13 cellular contexts compared by ENCODE assay signal in the genomic region with DNA sequence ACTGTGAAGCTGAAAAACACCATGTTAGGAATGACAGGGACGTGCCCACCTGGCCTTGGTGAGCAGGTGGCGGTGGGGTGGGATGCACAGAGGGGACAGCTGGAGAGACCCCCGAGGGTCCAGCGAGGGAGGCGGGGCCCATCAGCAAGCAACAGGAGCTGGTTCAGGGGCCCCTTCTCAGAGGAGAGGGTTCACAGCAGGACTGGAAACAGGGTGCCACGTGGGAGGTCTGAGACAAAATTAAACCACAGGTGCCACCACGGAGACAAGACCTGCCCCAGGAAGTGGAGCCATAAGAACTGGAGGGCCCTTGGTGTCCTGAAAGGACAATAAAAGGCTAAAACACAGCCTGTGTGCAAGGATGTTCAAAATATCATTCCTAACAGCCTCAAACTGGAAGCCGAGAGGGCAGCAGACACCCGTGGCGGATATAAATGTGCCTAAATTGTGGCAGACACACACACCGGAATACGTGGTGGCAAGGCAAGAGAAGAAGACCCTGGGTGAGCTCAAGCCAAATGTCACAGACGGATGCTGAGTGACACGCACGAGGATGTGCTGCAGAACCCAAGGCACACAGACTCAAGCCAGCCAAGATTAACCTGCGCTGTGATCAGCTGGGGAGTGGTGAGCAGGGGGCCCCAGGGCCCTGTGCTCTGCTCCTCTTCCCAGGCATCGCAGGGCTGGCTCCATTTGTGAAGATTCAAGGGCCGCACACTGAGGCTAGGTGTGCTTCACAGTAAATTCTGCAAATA. TPM values are rescaled to one million over a fixed set of nuclear protein-coding genes. Genes with fewer than 3 reads are reported as not detected.
DNase-seq lines count a peak whose midpoint lies in the region; ATAC-seq, FAIRE-seq and TF ChIP-seq lines count a peak whose summit lies in the region.
"Had no signal": no experiment of that assay in that cellular context is flagged by ENCODE, and none has a peak within 500 bp of the region (broad histone marks: within the 10 kb centered on the region; RNA-seq: fewer than 3 reads in every experiment).

No MANE protein-coding gene starts in this region.

- in situ Hi-C loops in HAP-1 (cut with MboI; ENCODE audit: low sequenced_read_pairs), result no loop called here

- H3K27me3 ChIP-seq in Peyer's patch (no peaks in the 10 kb centered on the region), H1 (replicated peaks in 1 of 4; ENCODE audit: control insufficient read depth in 3 of 4, extremely low read depth in 1 of 4, insufficient read depth in 3 of 4, low read length in 3 of 4) (no peaks in the 10 kb centered on the region), HAP-1 (ENCODE audit: low read depth) (no peaks in the 10 kb centered on the region)
- H3K27me3 ChIP-seq: foreskin keratinocyte, right lobe of liver, tibial nerve had no signal

- H3K4me3 ChIP-seq in Peyer's patch (peak overlapping the region in 1 of 4 donors; percentile 12), H1 (ENCODE audit: extremely low read depth in 1 of 4, insufficient read depth in 2 of 4, low read depth in 3 of 4, low read length in 4 of 4) (no peak overlapping the region), HAP-1 (no peak overlapping the region)
- H3K4me3 ChIP-seq: right lobe of liver, tibial nerve had no signal

- no peak overlapping the region for H3K18ac ChIP-seq in H1 (ENCODE audit: extremely low read depth, low read length)

- peak overlapping the region; percentile 9 to 68 (median 52) for H3K27ac ChIP-seq in Peyer's patch
- H3K27ac ChIP-seq in H1 (ENCODE audit: low read depth, low read length), result no peak overlapping the region
- H3K27ac ChIP-seq: foreskin keratinocyte, right lobe of liver had no signal

- no peak for FAIRE-seq in H1 (lab: Jason Lieb, UNC)
- FAIRE-seq: astrocyte had no signal

- H4K8ac ChIP-seq in H1 (ENCODE audit: extremely low read depth, insufficient read depth, low read length), result peak overlapping the region; percentile 78; the same call in 1 of the 2 replicates

- H4K20me1 ChIP-seq in H1 (replicated peaks in 1 of 2; ENCODE audit: control insufficient read depth in 1 of 2, insufficient read depth in 2 of 2, low read length in 2 of 2), result peaks cover 5 to 24% of the 10 kb centered on the region in 2 experiments

- no peak overlapping the region for H3K4ac ChIP-seq in H1 (replicated peaks; ENCODE audit: insufficient read length, low read depth, low read length)

- H3K23ac ChIP-seq in H1 (ENCODE audit: insufficient read length), result no peak overlapping the region

- H3K9me3 ChIP-seq in Peyer's patch (no peaks in the 10 kb centered on the region), H1 (ENCODE audit: insufficient read depth in 2 of 2, low read depth in 1 of 2, low read length in 1 of 2) (no peaks in the 10 kb centered on the region; a peak in 1 of 4 replicates), HAP-1 (no peaks in the 10 kb centered on the region)
- H3K9me3 ChIP-seq: right lobe of liver had no signal

- H2BK20ac ChIP-seq in H1 (ENCODE audit: low read length), result no peak overlapping the region

- no peak overlapping the region for H2AK5ac ChIP-seq in H1 (ENCODE audit: low read depth, low read length)

- no peak overlapping the region for H2BK15ac ChIP-seq in H1 (ENCODE audit: low read length)

- ATAC-seq in stimulated activated effector memory CD8-positive, alpha-beta T cell treated with anti-CD3 and anti-CD28 coated beads, Interleukin-12 subunit alpha, Interleukin-12 subunit beta, amount 100 ng/mL, for 72 hours, result peak; percentile 42
- ATAC-seq in GM18870 (IDR thresholded peaks at IDR 0.05; ENCODE audit: unreplicated experiment), result no peak
- ATAC-seq: foreskin keratinocyte, right lobe of liver, SK-N-SH treated with all-trans-retinoic acid at 6 μM for 48 hours had no signal

- peak overlapping the region; percentile 73 for H3K4me3 Mint-ChIP-seq in stimulated activated effector memory CD8-positive, alpha-beta T cell treated with anti-CD3 and anti-CD28 coated beads, Interleukin-12 subunit alpha, Interleukin-12 subunit beta, amount 100 ng/mL, for 72 hours

- TF ChIP-seq EP300 in H1 (IDR thresholded peaks at IDR 0.05; ENCODE audit: borderline replicate concordance in 1 of 2, low read depth in 2 of 2, low read length in 2 of 2), result no peak

- TF ChIP-seq CTCF in Peyer's patch (IDR thresholded peaks at IDR 0.05), result no peak
- TF ChIP-seq CTCF in H1 (IDR thresholded peaks at IDR 0.05; ENCODE audit: control extremely low read depth in 1 of 3, insufficient read depth in 1 of 3, low read depth in 1 of 3, low read length in 3 of 3), result no peak

- no peak overlapping the region for H3K4me2 ChIP-seq in H1 (ENCODE audit: insufficient read depth in 1 of 2, low read depth in 2 of 2, low read length in 2 of 2)

- no peak overlapping the region for H2BK12ac ChIP-seq in H1 (ENCODE audit: low read depth, low read length)

- H3K14ac ChIP-seq in H1 (ENCODE audit: insufficient read length), result no peak overlapping the region

- peak in 2 of 3 donors; percentile 49 to 68 for DNase-seq in Peyer's patch
- DNase-seq in activated T-cell treated with anti-CD3 and anti-CD28 coated beads, Interleukin-2, amount 50 U/mL, for 48 hours, result peak; percentile 67 to 68
- no peak for DNase-seq in H1 (ENCODE audit: low read depth in 1 of 2, low spot score in 2 of 2)
- DNase-seq in stimulated activated effector memory CD8-positive, alpha-beta T cell treated with anti-CD3 and anti-CD28 coated beads, Interleukin-12 subunit alpha, Interleukin-12 subunit beta, amount 100 ng/mL, for 72 hours (ENCODE audit: low spot score in 2 of 2), result peak in 1 of 2 donors; percentile 68
- no peak for DNase-seq in HAP-1 (ENCODE audit: low spot score in 2 of 2)
- no peak for DNase-seq in DMS153 (lab: John Stamatoyannopoulos, UW)
- DNase-seq in NCI-H2029 treated with DMSO at 0.1 percent for 48 hours (lab: John Stamatoyannopoulos, UW), result no peak
- DNase-seq: foreskin keratinocyte, right lobe of liver had no signal

- no peak overlapping the region for H3K56ac ChIP-seq in H1 (replicated peaks; ENCODE audit: insufficient read length, low read depth, low read length)

- no peak for TF ChIP-seq POLR2A in Peyer's patch (IDR thresholded peaks at IDR 0.05)
- no peak for TF ChIP-seq POLR2A in H1 (IDR thresholded peaks at IDR 0.05; ENCODE audit: control extremely low read depth in 1 of 2, low read depth in 2 of 2, low read length in 2 of 2)

- WGBS in H1 (ENCODE audit: extremely low coverage in 1 of 2, insufficient coverage in 1 of 2, insufficient read length in 1 of 2, insufficient replicate concordance in 2 of 2, low coverage in 1 of 2, low lambda C conversion rate in 2 of 2, missing lambda C conversion rate in 1 of 2), 2 experiments, result 89% methylated on average over 18 of the region's 18 CpGs; no CpG with 5 or more reads in 1 of the 2 experiments

- H4K91ac ChIP-seq in H1 (replicated peaks; ENCODE audit: insufficient read length, low read length), result no peak overlapping the region

- H2BK5ac ChIP-seq in H1 (ENCODE audit: low read depth, low read length), result no peak overlapping the region; the same call in 1 of the 2 replicates

- H3K4me1 ChIP-seq in Peyer's patch (peaks cover 0 to 44% (median 32%) of the 10 kb centered on the region in 4 donors), H1 (replicated peaks in 1 of 4; ENCODE audit: control insufficient read depth in 3 of 4, insufficient read depth in 4 of 4, low read length in 3 of 4) (peaks cover 6 to 26% (median 10%) of the 10 kb centered on the region in 4 experiments), HAP-1 (no peaks in the 10 kb centered on the region)
- H3K4me1 ChIP-seq: right lobe of liver had no signal

- H3K36me3 ChIP-seq in Peyer's patch (no peaks in the 10 kb centered on the region), H1 (ENCODE audit: control insufficient read depth in 2 of 4, insufficient read depth in 4 of 4, low read length in 3 of 4) (no peaks in the 10 kb centered on the region; a peak in 3 of 8 replicates), HAP-1 (replicated peaks) (no peaks in the 10 kb centered on the region)
- H3K36me3 ChIP-seq: right lobe of liver had no signal

- H3K23me2 ChIP-seq in H1 (ENCODE audit: low read depth, low read length), result peaks cover 7% of the 10 kb centered on the region

- no peak overlapping the region for H3K9ac ChIP-seq in H1 (replicated peaks in 1 of 4; ENCODE audit: extremely low read depth in 1 of 4, low read depth in 3 of 4, low read length in 3 of 4)

- peaks cover 94% of the 10 kb centered on the region for H3K4me1 Mint-ChIP-seq in stimulated activated effector memory CD8-positive, alpha-beta T cell treated with anti-CD3 and anti-CD28 coated beads, Interleukin-12 subunit alpha, Interleukin-12 subunit beta, amount 100 ng/mL, for 72 hours

- CTCF ChIA-PET in H1 (lab: Charles Lee; ENCODE audit: partially characterized antibody), result interaction anchor here (1.0 to 1.6 kb wide), 3 partner anchors 44 to 68 kb away, joined by 3 to 10 read pairs (median 5); no protein-coding TSS in a partner anchor

- H3K36me3 Mint-ChIP-seq in stimulated activated effector memory CD8-positive, alpha-beta T cell treated with anti-CD3 and anti-CD28 coated beads, Interleukin-12 subunit alpha, Interleukin-12 subunit beta, amount 100 ng/mL, for 72 hours, result peaks cover 69% of the 10 kb centered on the region

- peaks cover 11 to 82% of the 10 kb centered on the region in 2 experiments; a peak in 3 of 4 replicates for H3K79me2 ChIP-seq in H1 (ENCODE audit: control insufficient read depth in 1 of 2, insufficient read depth in 2 of 2, low read length in 2 of 2)

- H2BK120ac ChIP-seq in H1 (replicated peaks; ENCODE audit: low read depth, low read length), result no peak overlapping the region

- POLR2A ChIA-PET in H1 (lab: Charles Lee; ENCODE audit: partially characterized antibody), result interaction anchor here (1.3 kb wide), 1 partner anchor 32 kb away, joined by 3 read pairs; no protein-coding TSS in a partner anchor

- peaks cover 35% of the 10 kb centered on the region for H3K79me1 ChIP-seq in H1 (ENCODE audit: low read depth, low read length)

- no peak overlapping the region for H4K5ac ChIP-seq in H1 (ENCODE audit: insufficient read length, low read depth, low read length)

- H3K27ac Mint-ChIP-seq in stimulated activated effector memory CD8-positive, alpha-beta T cell treated with anti-CD3 and anti-CD28 coated beads, Interleukin-12 subunit alpha, Interleukin-12 subunit beta, amount 100 ng/mL, for 72 hours, result peak overlapping the region; percentile 83

- no peaks in the 10 kb centered on the region for H3K9me3 Mint-ChIP-seq in stimulated activated effector memory CD8-positive, alpha-beta T cell treated with anti-CD3 and anti-CD28 coated beads, Interleukin-12 subunit alpha, Interleukin-12 subunit beta, amount 100 ng/mL, for 72 hours

- TF ChIP-seq RAD21 in H1 (IDR thresholded peaks at IDR 0.05 in 1 of 2, conservative IDR thresholded peaks at IDR 0.05 in 1 of 2; ENCODE audit: low read depth in 2 of 2, low read length in 2 of 2), result no peak

- no peak overlapping the region for H2AFZ ChIP-seq in H1 (ENCODE audit: low read length)

RNA-seq across cellular contexts. Expression of gene SEMA4D, which starts 16.6 kb away (rescaled TPM):
- 100 to 1,000 TPM in 1 of 4 donors, 10 to 100 TPM in 3; 24.3 to 124 (median 30.0) TPM for total RNA-seq in Peyer's patch
- 63.1 and 70.4 TPM in 2 replicates for total RNA-seq in H1 (2021; fragmentation: NEBNext Ultra II Directional; extraction: Animal tissue kit (Norgen Biotek cat#: 25700))
- polyA plus RNA-seq in H1 (2011; rRNA removed), result 21.0 and 34.3 TPM in 2 replicates
- 22.5 TPM for polyA plus RNA-seq in H1 (2011; cell fraction: cytosol; rRNA removed)
- polyA plus RNA-seq in H1 (2011; cell fraction: nucleus; rRNA removed), result 77.9 TPM
- 37.1 to 43.6 TPM (median 42.0 TPM) in 4 replicates for polyA plus RNA-seq in H1 (2012, experiment 1 of 2)
- 17.8 TPM for polyA plus RNA-seq in H1 (2012, experiment 2 of 2)
- polyA plus RNA-seq in H1 (2013, experiment 1 of 2), result 49.6 TPM
- 47.0 TPM for polyA plus RNA-seq in H1 (2013, experiment 2 of 2)
- polyA minus RNA-seq in H1 (2011; rRNA and poly(A)+ RNA removed), result 28.5 and 31.1 TPM in 2 replicates
- 39.3 TPM for polyA minus RNA-seq in H1 (2011; cell fraction: cytosol; rRNA and poly(A)+ RNA removed)
- polyA minus RNA-seq in H1 (2011; cell fraction: nucleus; rRNA and poly(A)+ RNA removed), result 60.8 TPM

Comparison
In these comparisons a context has a peak if more than half of its experiments do, and no peak if none do; other contexts are left out.
1. DNase-seq: peak in Peyer's patch (2 of 3) and activated T-cell treated with anti-CD3 and anti-CD28 coated beads, Interleukin-2, amount 50 U/mL, for 48 hours (2 of 2); none in H1 (0 of 2), HAP-1 (0 of 2), DMS153 (single experiment) and NCI-H2029 treated with DMSO at 0.1 percent for 48 hours (single experiment).